8 cellular contexts compared by ENCODE assay signal in genomic region chr1:25858494-25858893, GRCh38. TPM values are rescaled to one million over a fixed set of nuclear protein-coding genes. Genes with fewer than 3 reads are reported as not detected.
DNase-seq lines count a peak whose midpoint lies in the region; ATAC-seq and TF ChIP-seq lines count a peak whose summit lies in the region.

No MANE protein-coding gene starts in this region.

- peaks cover 16% of the 10 kb centered on the region for H3K36me3 Mint-ChIP-seq in nephron (ENCODE audit: low read depth)

- peak overlapping the region; percentile 74 for H3K4me2 ChIP-seq in DOHH2 (ENCODE audit: low read length)
- H3K4me2 ChIP-seq in Loucy (ENCODE audit: low read depth, low read length, poor library complexity, severe bottlenecking) = peak overlapping the region; percentile 99
- peak overlapping the region; percentile 91 for H3K4me2 ChIP-seq in mammary epithelial cell (ENCODE audit: insufficient read depth, low read depth, low read length)

- no TSS peak for BruUV-seq in mammary epithelial cell (replicated peaks; lab: Mats Ljungman, UMichigan)

- peaks cover 58% of the 10 kb centered on the region for H3K79me2 ChIP-seq in DOHH2 (ENCODE audit: control insufficient read depth, low read length)
- H3K79me2 ChIP-seq in Loucy (ENCODE audit: insufficient read depth, low read length) = peaks cover 30% of the 10 kb centered on the region
- peaks cover 53% of the 10 kb centered on the region for H3K79me2 ChIP-seq in mammary epithelial cell (ENCODE audit: insufficient read depth, low read length)

- dilution Hi-C loops in mammary epithelial cell (cut with HindIII; ENCODE audit: low sequenced_read_pairs) = no loop called here

- CTCF ChIA-PET in mammary epithelial cell (lab: Charles Lee; ENCODE audit: low non-redundant PET) = no interaction called here

- in situ Hi-C loops in mammary epithelial cell (cut with MboI; ENCODE audit: low sequenced_read_pairs in 2 of 2) = no loop called here

- H3K4me1 Mint-ChIP-seq in nephron = peaks cover 36% of the 10 kb centered on the region

- peak overlapping the region; percentile 79 for H3K9ac ChIP-seq in Loucy (ENCODE audit: low read depth, low read length, poor library complexity, severe bottlenecking)
- peak overlapping the region; percentile 87 for H3K9ac ChIP-seq in mammary epithelial cell (ENCODE audit: insufficient read depth, low read length)

- H3K27me3 Mint-ChIP-seq in nephron (ENCODE audit: low read depth) = peaks cover 8% of the 10 kb centered on the region

- WGBS in mammary epithelial cell (ENCODE audit: low coverage, missing lambda C conversion rate) = 48% methylated on average over 7 of the region's 7 CpGs

- H3F3A ChIP-seq in DOHH2 (ENCODE audit: control insufficient read depth, insufficient read depth) = no peaks in the 10 kb centered on the region
- no peaks in the 10 kb centered on the region for H3F3A ChIP-seq in Loucy (ENCODE audit: low read depth)

- H3K9me3 ChIP-seq in DOHH2 (ENCODE audit: control insufficient read depth, insufficient read depth, low read length) = no peaks in the 10 kb centered on the region
- no peaks in the 10 kb centered on the region for H3K9me3 ChIP-seq in Loucy (ENCODE audit: insufficient read depth, low read depth, low read length)
- no peaks in the 10 kb centered on the region for H3K9me3 ChIP-seq in mammary epithelial cell (replicated peaks; ENCODE audit: insufficient read depth, low read length)

- intact Hi-C loops in mammary epithelial cell (cut with micrococcal nuclease) = loop anchor here (2.0 kb wide), 1 partner anchor 32 kb away; no protein-coding TSS in a partner anchor

- H4K20me1 ChIP-seq in DOHH2 (ENCODE audit: control insufficient read depth, insufficient read depth, low read depth, low read length) (no peaks in the 10 kb centered on the region), Loucy (ENCODE audit: insufficient read depth, low read length, poor library complexity, severe bottlenecking) (no peaks in the 10 kb centered on the region), mammary epithelial cell (ENCODE audit: insufficient read depth, low read length) (no peaks in the 10 kb centered on the region)

- H3K27ac Mint-ChIP-seq in nephron = peak overlapping the region in 2 of 3 experiments; percentile 84 to 96

- peak overlapping the region; percentile 81 for H3K4me3 ChIP-seq in DOHH2 (ENCODE audit: low read length)
- peak overlapping the region; percentile 95 for H3K4me3 ChIP-seq in Loucy (ENCODE audit: low read length, poor library complexity, severe bottlenecking)
- H3K4me3 ChIP-seq in mammary epithelial cell (replicated peaks in 1 of 3; ENCODE audit: insufficient read depth in 1 of 3, low read depth in 2 of 3, low read length in 3 of 3) = peak overlapping the region; percentile 37 to 93 (median 88)

- H3K4me1 ChIP-seq in DOHH2 (ENCODE audit: control insufficient read depth, low read length) (peaks cover 27% of the 10 kb centered on the region), Loucy (ENCODE audit: insufficient read depth, low read length, poor library complexity, severe bottlenecking) (peaks cover 13% of the 10 kb centered on the region), mammary epithelial cell (ENCODE audit: insufficient read depth, low read length) (peaks cover 9% of the 10 kb centered on the region)

- H3K9me3 Mint-ChIP-seq in nephron = no peaks in the 10 kb centered on the region

- H3K27ac ChIP-seq in DOHH2 (ENCODE audit: low read depth, low read length) = peak overlapping the region; percentile 35
- H3K27ac ChIP-seq in mammary epithelial cell (ENCODE audit: insufficient read depth, low read depth, low read length) = peak overlapping the region; percentile 71

- no peaks in the 10 kb centered on the region for H3K9me2 ChIP-seq in DOHH2 (replicated peaks; ENCODE audit: control insufficient read depth, low read length)
- no peaks in the 10 kb centered on the region for H3K9me2 ChIP-seq in Loucy (replicated peaks; ENCODE audit: low read depth, low read length)

- DNase-seq in mammary epithelial cell (peak; percentile 16), GDM1 (lab: John Stamatoyannopoulos, UW) (no peak)

- H3K27me3 ChIP-seq in DOHH2 (ENCODE audit: control insufficient read depth, low read length) = no peaks in the 10 kb centered on the region
- H3K27me3 ChIP-seq in Loucy (ENCODE audit: insufficient read depth, low read length, poor library complexity, severe bottlenecking) = no peaks in the 10 kb centered on the region
- H3K27me3 ChIP-seq in mammary epithelial cell (ENCODE audit: insufficient read depth, low read length) = no peaks in the 10 kb centered on the region

- ATAC-seq in GM19328 (IDR thresholded peaks at IDR 0.05; ENCODE audit: unreplicated experiment) = no peak
- ATAC-seq in GM18511 (IDR thresholded peaks at IDR 0.05; ENCODE audit: unreplicated experiment) = no peak
- no peak for ATAC-seq in GM19035 (IDR thresholded peaks at IDR 0.05; ENCODE audit: unreplicated experiment)

- 0 out of 2 replicates have a peak overlapping the region, but pooled peaks have one; percentile 86 for H2AFZ ChIP-seq in Loucy (ENCODE audit: low read length)
- H2AFZ ChIP-seq in mammary epithelial cell (ENCODE audit: low read depth, low read length) = peak overlapping the region; percentile 98

- TF ChIP-seq CTCF in DOHH2 (IDR thresholded peaks at IDR 0.05; ENCODE audit: low read depth, low read length, poor library complexity, severe bottlenecking) (no peak), Loucy (conservative IDR thresholded peaks at IDR 0.05; ENCODE audit: low read length) (no peak), mammary epithelial cell (conservative IDR thresholded peaks at IDR 0.05 in 1 of 2, IDR thresholded peaks at IDR 0.05 in 1 of 2; ENCODE audit: extremely low read depth in 1 of 2, insufficient read depth in 1 of 2, low read depth in 1 of 2, low read length in 2 of 2) (no peak), nephron (IDR thresholded peaks at IDR 0.05; ENCODE audit: unreplicated experiment in 3 of 3) (no peak)

- peaks cover 3% of the 10 kb centered on the region; the same call in 1 of the 2 replicates for H3K36me3 ChIP-seq in DOHH2 (ENCODE audit: control insufficient read depth, low read length)
- H3K36me3 ChIP-seq in Loucy (ENCODE audit: insufficient read depth, low read length) = no peaks in the 10 kb centered on the region
- no peaks in the 10 kb centered on the region for H3K36me3 ChIP-seq in mammary epithelial cell (ENCODE audit: insufficient read depth, low read length)

- peak overlapping the region; percentile 88 to 97 (median 95) for H3K4me3 Mint-ChIP-seq in nephron

RNA-seq across cellular contexts. Expression of gene AUNIP, which starts 0.8 kb away (rescaled TPM):
- total RNA-seq in mammary epithelial cell = 1 to 10 TPM; 5.7 to 9.3 TPM
- 9.9 TPM for polyA plus RNA-seq in mammary epithelial cell
- polyA minus RNA-seq in mammary epithelial cell = 10.2 TPM

RNA-seq across cellular contexts. Expression of gene PAQR7, which starts 17.0 kb away (rescaled TPM):
- 10 to 100 TPM; 21.6 to 28.3 TPM for total RNA-seq in mammary epithelial cell
- polyA plus RNA-seq in mammary epithelial cell = 18.2 TPM
- 17.3 TPM for polyA minus RNA-seq in mammary epithelial cell

RNA-seq across cellular contexts. Expression of gene MTFR1L, which starts 38.7 kb away (rescaled TPM):
- total RNA-seq in mammary epithelial cell = 10 to 100 TPM; 31.2 to 39.0 TPM
- 27.1 TPM for polyA plus RNA-seq in mammary epithelial cell
- 44.1 TPM for polyA minus RNA-seq in mammary epithelial cell

RNA-seq across cellular contexts. Expression of gene STMN1, which starts 47.7 kb away (rescaled TPM):
- total RNA-seq in mammary epithelial cell = 100 to 1,000 TPM in 1 of 2 donors, 10 to 100 TPM in 1; 42.5 to 202 TPM
- polyA plus RNA-seq in mammary epithelial cell = 73.8 TPM
- polyA minus RNA-seq in mammary epithelial cell = 50.2 TPM

RNA-seq across cellular contexts. Expression of gene SELENON, which starts 58.5 kb away (rescaled TPM):
- 10 to 100 TPM; 14.3 to 53.9 TPM for total RNA-seq in mammary epithelial cell
- 41.7 TPM for polyA plus RNA-seq in mammary epithelial cell
- polyA minus RNA-seq in mammary epithelial cell = 70.3 TPM
